ENCODE assay signal across 1 cellular context in the genomic region with DNA sequence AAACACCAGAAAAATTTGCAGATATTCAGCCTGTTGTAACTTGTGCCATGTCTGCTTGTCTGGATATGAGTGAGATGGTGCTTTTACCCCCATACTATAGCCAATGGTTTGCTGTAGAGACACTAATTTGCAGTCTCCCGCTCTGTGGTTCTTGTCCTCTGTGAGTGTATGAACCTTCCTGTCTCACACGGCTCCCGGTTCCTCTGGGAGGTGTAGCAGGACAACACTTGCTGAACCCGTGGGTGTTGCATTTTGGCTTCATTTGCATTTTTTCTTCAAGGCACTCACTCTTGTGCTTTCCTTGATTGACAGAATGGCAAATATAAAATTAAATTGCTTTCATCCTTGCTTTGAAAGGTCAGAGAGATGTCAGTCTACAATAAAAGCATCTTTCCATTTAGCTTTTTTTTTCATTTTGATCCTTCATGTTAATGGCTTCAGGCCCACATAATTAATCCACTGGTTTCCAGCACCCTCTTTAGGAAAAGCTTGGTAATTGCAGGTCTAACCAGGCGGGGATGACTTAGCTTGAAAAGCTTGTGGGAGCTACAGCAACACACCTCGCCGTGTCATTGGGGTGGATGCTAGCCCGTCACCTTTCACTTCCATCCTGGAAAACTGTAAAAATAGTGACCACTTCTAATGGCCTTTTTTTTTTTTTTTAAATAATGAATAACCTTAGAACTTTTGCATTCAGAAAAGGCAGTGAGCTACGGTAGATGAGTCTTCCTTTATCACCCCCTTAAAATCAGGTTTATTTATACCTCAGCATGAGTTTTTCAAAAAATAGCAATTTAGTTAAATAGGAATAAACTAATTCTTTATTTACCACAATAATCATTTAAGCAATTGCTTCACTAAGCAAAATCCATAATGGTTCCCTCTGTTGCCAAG.
TF ChIP-seq lines count a peak whose summit lies in the region.

No MANE protein-coding gene starts in this region.

TF ChIP-seq in K562, 482 proteins besides CTCF, POLR2A, EP300 and RAD21 (continued from another document):
- TF ChIP-seq, protein P1, sequence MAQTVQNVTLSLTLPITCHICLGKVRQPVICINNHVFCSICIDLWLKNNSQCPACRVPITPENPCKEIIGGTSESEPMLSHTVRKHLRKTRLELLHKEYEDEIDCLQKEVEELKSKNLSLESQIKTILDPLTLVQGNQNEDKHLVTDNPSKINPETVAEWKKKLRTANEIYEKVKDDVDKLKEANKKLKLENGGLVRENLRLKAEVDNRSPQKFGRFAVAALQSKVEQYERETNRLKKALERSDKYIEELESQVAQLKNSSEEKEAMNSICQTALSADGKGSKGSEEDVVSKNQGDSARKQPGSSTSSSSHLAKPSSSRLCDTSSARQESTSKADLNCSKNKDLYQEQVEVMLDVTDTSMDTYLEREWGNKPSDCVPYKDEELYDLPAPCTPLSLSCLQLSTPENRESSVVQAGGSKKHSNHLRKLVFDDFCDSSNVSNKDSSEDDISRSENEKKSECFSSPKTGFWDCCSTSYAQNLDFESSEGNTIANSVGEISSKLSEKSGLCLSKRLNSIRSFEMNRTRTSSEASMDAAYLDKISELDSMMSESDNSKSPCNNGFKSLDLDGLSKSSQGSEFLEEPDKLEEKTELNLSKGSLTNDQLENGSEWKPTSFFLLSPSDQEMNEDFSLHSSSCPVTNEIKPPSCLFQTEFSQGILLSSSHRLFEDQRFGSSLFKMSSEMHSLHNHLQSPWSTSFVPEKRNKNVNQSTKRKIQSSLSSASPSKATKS (CRISPR knock-in tag; IDR thresholded peaks at IDR 0.05), result no peak
- TF ChIP-seq, protein P2, sequence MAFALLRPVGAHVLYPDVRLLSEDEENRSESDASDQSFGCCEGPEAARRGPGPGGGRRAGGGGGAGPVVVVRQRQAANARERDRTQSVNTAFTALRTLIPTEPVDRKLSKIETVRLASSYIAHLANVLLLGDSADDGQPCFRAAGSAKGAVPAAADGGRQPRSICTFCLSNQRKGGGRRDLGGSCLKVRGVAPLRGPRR (CRISPR knock-in tag; IDR thresholded peaks at IDR 0.05), result no peak
- TF ChIP-seq, protein P3, sequence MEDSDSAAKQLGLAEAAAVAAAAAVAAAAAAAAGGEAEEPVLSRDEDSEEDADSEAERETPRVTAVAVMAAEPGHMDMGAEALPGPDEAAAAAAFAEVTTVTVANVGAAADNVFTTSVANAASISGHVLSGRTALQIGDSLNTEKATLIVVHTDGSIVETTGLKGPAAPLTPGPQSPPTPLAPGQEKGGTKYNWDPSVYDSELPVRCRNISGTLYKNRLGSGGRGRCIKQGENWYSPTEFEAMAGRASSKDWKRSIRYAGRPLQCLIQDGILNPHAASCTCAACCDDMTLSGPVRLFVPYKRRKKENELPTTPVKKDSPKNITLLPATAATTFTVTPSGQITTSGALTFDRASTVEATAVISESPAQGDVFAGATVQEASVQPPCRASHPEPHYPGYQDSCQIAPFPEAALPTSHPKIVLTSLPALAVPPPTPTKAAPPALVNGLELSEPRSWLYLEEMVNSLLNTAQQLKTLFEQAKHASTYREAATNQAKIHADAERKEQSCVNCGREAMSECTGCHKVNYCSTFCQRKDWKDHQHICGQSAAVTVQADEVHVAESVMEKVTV (CRISPR knock-in tag; IDR thresholded peaks at IDR 0.05), result peak; percentile 90
- TF ChIP-seq ZNF347 (CRISPR knock-in tag; IDR thresholded peaks at IDR 0.05; ENCODE audit: low read depth), result no peak
- no peak for TF ChIP-seq FOS (IDR thresholded peaks at IDR 0.05; ENCODE audit: extremely low read depth, insufficient read length)
- TF ChIP-seq, protein P4, sequence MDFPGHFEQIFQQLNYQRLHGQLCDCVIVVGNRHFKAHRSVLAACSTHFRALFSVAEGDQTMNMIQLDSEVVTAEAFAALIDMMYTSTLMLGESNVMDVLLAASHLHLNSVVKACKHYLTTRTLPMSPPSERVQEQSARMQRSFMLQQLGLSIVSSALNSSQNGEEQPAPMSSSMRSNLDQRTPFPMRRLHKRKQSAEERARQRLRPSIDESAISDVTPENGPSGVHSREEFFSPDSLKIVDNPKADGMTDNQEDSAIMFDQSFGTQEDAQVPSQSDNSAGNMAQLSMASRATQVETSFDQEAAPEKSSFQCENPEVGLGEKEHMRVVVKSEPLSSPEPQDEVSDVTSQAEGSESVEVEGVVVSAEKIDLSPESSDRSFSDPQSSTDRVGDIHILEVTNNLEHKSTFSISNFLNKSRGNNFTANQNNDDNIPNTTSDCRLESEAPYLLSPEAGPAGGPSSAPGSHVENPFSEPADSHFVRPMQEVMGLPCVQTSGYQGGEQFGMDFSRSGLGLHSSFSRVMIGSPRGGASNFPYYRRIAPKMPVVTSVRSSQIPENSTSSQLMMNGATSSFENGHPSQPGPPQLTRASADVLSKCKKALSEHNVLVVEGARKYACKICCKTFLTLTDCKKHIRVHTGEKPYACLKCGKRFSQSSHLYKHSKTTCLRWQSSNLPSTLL (IDR thresholded peaks at IDR 0.05), result no peak
- TF ChIP-seq ZNF282 (CRISPR knock-in tag; IDR thresholded peaks at IDR 0.05), result no peak
- TF ChIP-seq ZNF41 (CRISPR knock-in tag; conservative IDR thresholded peaks at IDR 0.05), result no peak
- TF ChIP-seq ESRRB (CRISPR knock-in tag; IDR thresholded peaks at IDR 0.05; ENCODE audit: borderline replicate concordance), result no peak
- TF ChIP-seq SMC3 (conservative IDR thresholded peaks at IDR 0.05; ENCODE audit: insufficient read depth, low read depth, low read length), result peak; percentile 66
- TF ChIP-seq POLR3A (IDR thresholded peaks at IDR 0.05; ENCODE audit: borderline replicate concordance, extremely low read depth, insufficient read depth, insufficient read length), result no peak
- TF ChIP-seq MAFG (tag; conservative IDR thresholded peaks at IDR 0.05), result peak; percentile 65; the same call in 1 of the 2 replicates
- TF ChIP-seq HDAC2 (IDR thresholded peaks at IDR 0.05), result no peak
- TF ChIP-seq RCOR1 (IDR thresholded peaks at IDR 0.05; ENCODE audit: borderline replicate concordance in 1 of 2, low read depth in 2 of 2, low read length in 2 of 2), result 0 out of 4 replicates have a peak, but pooled peaks of 1 of the 2 experiments have one; percentile 6
- TF ChIP-seq PTRF (tag; IDR thresholded peaks at IDR 0.05), result no peak
- TF ChIP-seq, protein P5, sequence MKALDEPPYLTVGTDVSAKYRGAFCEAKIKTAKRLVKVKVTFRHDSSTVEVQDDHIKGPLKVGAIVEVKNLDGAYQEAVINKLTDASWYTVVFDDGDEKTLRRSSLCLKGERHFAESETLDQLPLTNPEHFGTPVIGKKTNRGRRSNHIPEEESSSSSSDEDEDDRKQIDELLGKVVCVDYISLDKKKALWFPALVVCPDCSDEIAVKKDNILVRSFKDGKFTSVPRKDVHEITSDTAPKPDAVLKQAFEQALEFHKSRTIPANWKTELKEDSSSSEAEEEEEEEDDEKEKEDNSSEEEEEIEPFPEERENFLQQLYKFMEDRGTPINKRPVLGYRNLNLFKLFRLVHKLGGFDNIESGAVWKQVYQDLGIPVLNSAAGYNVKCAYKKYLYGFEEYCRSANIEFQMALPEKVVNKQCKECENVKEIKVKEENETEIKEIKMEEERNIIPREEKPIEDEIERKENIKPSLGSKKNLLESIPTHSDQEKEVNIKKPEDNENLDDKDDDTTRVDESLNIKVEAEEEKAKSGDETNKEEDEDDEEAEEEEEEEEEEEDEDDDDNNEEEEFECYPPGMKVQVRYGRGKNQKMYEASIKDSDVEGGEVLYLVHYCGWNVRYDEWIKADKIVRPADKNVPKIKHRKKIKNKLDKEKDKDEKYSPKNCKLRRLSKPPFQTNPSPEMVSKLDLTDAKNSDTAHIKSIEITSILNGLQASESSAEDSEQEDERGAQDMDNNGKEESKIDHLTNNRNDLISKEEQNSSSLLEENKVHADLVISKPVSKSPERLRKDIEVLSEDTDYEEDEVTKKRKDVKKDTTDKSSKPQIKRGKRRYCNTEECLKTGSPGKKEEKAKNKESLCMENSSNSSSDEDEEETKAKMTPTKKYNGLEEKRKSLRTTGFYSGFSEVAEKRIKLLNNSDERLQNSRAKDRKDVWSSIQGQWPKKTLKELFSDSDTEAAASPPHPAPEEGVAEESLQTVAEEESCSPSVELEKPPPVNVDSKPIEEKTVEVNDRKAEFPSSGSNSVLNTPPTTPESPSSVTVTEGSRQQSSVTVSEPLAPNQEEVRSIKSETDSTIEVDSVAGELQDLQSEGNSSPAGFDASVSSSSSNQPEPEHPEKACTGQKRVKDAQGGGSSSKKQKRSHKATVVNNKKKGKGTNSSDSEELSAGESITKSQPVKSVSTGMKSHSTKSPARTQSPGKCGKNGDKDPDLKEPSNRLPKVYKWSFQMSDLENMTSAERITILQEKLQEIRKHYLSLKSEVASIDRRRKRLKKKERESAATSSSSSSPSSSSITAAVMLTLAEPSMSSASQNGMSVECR (CRISPR knock-in tag; IDR thresholded peaks at IDR 0.05), result no peak
- TF ChIP-seq ARID2 (IDR thresholded peaks at IDR 0.05), result peak; percentile 82
- no peak for TF ChIP-seq CXXC5 (CRISPR knock-in tag; IDR thresholded peaks at IDR 0.05)
